ENCODE assay signal across 23 cellular contexts in the genomic region with DNA sequence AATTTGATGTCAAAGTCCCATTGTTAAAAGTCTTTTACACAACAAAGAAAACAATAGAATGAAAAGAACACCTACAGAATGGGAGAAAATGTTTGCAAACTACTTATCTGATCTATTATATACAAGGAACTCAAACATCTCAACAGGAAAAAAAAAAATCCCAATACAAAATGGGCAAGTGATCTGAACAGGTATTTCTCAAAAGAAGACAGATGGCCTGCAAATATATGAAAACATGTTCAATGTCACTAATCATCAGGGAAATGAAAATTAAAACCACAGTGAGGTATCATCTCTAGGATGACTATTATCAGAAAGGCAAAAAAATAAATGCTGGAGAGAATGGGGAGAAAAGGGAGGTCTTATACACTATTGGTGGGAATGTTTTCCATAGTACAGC.
DNase-seq lines count a peak whose midpoint lies in the region; ATAC-seq, FAIRE-seq and TF ChIP-seq lines count a peak whose summit lies in the region.
"Had no signal": no experiment of that assay in that cellular context is flagged by ENCODE, and none has a peak within 500 bp of the region (broad histone marks: within the 10 kb centered on the region; RNA-seq: fewer than 3 reads in every experiment).

No MANE protein-coding gene starts in this region.

- H3K36me3 Mint-ChIP-seq in endothelial cell (ENCODE audit: low read depth, unreplicated experiment), result peaks cover 38% of the 10 kb centered on the region
- H3K36me3 Mint-ChIP-seq in glutamatergic neuron (ENCODE audit: unreplicated experiment), result peaks cover 10% of the 10 kb centered on the region

- POLR2A ChIA-PET in A549 (lab: Yijun Ruan, JAX), result no interaction called here

- no peak overlapping the region for H3K4me3 ChIP-seq in A549
- H3K4me3 ChIP-seq: BLaER1, GM12878 had no signal

- no peak for ATAC-seq in A549

- H3K4me3 Mint-ChIP-seq in endothelial cell (ENCODE audit: unreplicated experiment), result peak overlapping the region; percentile 8
- no peak overlapping the region for H3K4me3 Mint-ChIP-seq in glutamatergic neuron (ENCODE audit: unreplicated experiment)
- H3K4me3 Mint-ChIP-seq: CD4-positive, alpha-beta T cell; CD8-positive, alpha-beta memory T cell had no signal

- TF ChIP-seq EP300 in A549 (IDR thresholded peaks at IDR 0.05), result no peak

- H3K27ac ChIP-seq in A549, result no peak overlapping the region
- H3K27ac ChIP-seq: 22Rv1, BLaER1 had no signal

- FAIRE-seq in A549 (lab: Jason Lieb, UNC) (peak; percentile 65), GM19239 (lab: Jason Lieb, UNC) (peak; percentile 47)
- FAIRE-seq: GM12878, GM12892, GM18507 had no signal

- H3K27me3 Mint-ChIP-seq in endothelial cell (ENCODE audit: unreplicated experiment), result no peaks in the 10 kb centered on the region
- no peaks in the 10 kb centered on the region for H3K27me3 Mint-ChIP-seq in glutamatergic neuron (ENCODE audit: unreplicated experiment)
- H3K27me3 Mint-ChIP-seq: CD4-positive, alpha-beta T cell; CD8-positive, alpha-beta memory T cell had no signal

- H3K4me1 Mint-ChIP-seq in endothelial cell (ENCODE audit: unreplicated experiment), result peaks cover 3% of the 10 kb centered on the region
- peaks cover 6% of the 10 kb centered on the region for H3K4me1 Mint-ChIP-seq in glutamatergic neuron (ENCODE audit: low read depth, unreplicated experiment)

- no peak for TF ChIP-seq POLR2A in A549 (IDR thresholded peaks at IDR 0.05; ENCODE audit: low read length)

- CTCF ChIA-PET in A549 (lab: Yijun Ruan, JAX), result no interaction called here

- H3K9me3 ChIP-seq in A549, result peaks cover 14% of the 10 kb centered on the region; the same call in 1 of the 3 replicates
- H3K9me3 ChIP-seq: BE2C had no signal

- peaks cover 6% of the 10 kb centered on the region for H3K4me1 ChIP-seq in A549
- H3K4me1 ChIP-seq: BE2C had no signal

- no peak for TF ChIP-seq RAD21 in A549 (conservative IDR thresholded peaks at IDR 0.05 in 1 of 2, IDR thresholded peaks at IDR 0.05 in 1 of 2)

- DNase-seq in A549 (ENCODE audit: low read depth in 1 of 2, low spot score in 1 of 2) (no peak), GM19239 (ENCODE audit: insufficient read length, low spot score) (no peak), endothelial cell (ENCODE audit: low spot score) (no peak), medulla oblongata (ENCODE audit: extremely low spot score) (no peak), glutamatergic neuron (no peak)
- DNase-seq: ACHN; BE2C; C1 segment of cervical spinal cord; CD4-positive, alpha-beta T cell; CD8-positive, alpha-beta memory T cell; COR-L47; DMS 273 treated with DMSO at 0.1 percent for 48 hours; DMS153; DMS53; DMS79; DND-41; EL; GDM1 had no signal

- no peaks in the 10 kb centered on the region for H3K9me3 Mint-ChIP-seq in endothelial cell (ENCODE audit: unreplicated experiment)
- H3K9me3 Mint-ChIP-seq in glutamatergic neuron (ENCODE audit: unreplicated experiment), result peaks cover 2% of the 10 kb centered on the region

- H3K27ac Mint-ChIP-seq in endothelial cell (ENCODE audit: unreplicated experiment), result no peak overlapping the region
- no peak overlapping the region for H3K27ac Mint-ChIP-seq in glutamatergic neuron (ENCODE audit: unreplicated experiment)
- H3K27ac Mint-ChIP-seq: CD4-positive, alpha-beta T cell had no signal

- TF ChIP-seq CTCF in A549 (IDR thresholded peaks at IDR 0.05) (no peak), endothelial cell (IDR thresholded peaks at IDR 0.05; ENCODE audit: unreplicated experiment) (no peak), glutamatergic neuron (IDR thresholded peaks at IDR 0.05; ENCODE audit: partially characterized antibody, unreplicated experiment) (no peak)

- H3K4me2 ChIP-seq in A549, result no peak overlapping the region
- H3K4me2 ChIP-seq: BLaER1 had no signal

TF ChIP-seq in A549, 52 proteins besides CTCF, POLR2A, EP300 and RAD21:
- TF ChIP-seq NPAS2 (CRISPR knock-in tag; IDR thresholded peaks at IDR 0.05; ENCODE audit: borderline replicate concordance), result no peak
- no peak for TF ChIP-seq SMC3 (IDR thresholded peaks at IDR 0.05)
- no peak for TF ChIP-seq GATA3 (IDR thresholded peaks at IDR 0.05; ENCODE audit: borderline replicate concordance)
- TF ChIP-seq ZC3H11A (IDR thresholded peaks at IDR 0.05), result no peak
- no peak for TF ChIP-seq FOSB (CRISPR knock-in tag; IDR thresholded peaks at IDR 0.05)
- no peak for TF ChIP-seq POLR2AphosphoS2 (conservative IDR thresholded peaks at IDR 0.05; ENCODE audit: low read length)
- TF ChIP-seq, protein P1, sequence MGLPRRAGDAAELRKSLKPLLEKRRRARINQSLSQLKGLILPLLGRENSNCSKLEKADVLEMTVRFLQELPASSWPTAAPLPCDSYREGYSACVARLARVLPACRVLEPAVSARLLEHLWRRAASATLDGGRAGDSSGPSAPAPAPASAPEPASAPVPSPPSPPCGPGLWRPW (IDR thresholded peaks at IDR 0.05), result no peak
- TF ChIP-seq MYC (IDR thresholded peaks at IDR 0.05; ENCODE audit: borderline replicate concordance, low read length), result no peak
- no peak for TF ChIP-seq HOXA7 (CRISPR knock-in tag; IDR thresholded peaks at IDR 0.05)
- TF ChIP-seq FOSL2 (IDR thresholded peaks at IDR 0.05), result no peak
- no peak for TF ChIP-seq FOSL2 (CRISPR knock-in tag; IDR thresholded peaks at IDR 0.05)
- TF ChIP-seq, protein P2, sequence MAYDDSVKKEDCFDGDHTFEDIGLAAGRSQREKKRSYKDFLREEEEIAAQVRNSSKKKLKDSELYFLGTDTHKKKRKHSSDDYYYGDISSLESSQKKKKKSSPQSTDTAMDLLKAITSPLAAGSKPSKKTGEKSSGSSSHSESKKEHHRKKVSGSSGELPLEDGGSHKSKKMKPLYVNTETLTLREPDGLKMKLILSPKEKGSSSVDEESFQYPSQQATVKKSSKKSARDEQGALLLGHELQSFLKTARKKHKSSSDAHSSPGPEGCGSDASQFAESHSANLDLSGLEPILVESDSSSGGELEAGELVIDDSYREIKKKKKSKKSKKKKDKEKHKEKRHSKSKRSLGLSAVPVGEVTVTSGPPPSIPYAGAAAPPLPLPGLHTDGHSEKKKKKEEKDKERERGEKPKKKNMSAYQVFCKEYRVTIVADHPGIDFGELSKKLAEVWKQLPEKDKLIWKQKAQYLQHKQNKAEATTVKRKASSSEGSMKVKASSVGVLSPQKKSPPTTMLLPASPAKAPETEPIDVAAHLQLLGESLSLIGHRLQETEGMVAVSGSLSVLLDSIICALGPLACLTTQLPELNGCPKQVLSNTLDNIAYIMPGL (CRISPR knock-in tag; IDR thresholded peaks at IDR 0.05; ENCODE audit: borderline replicate concordance), result no peak
- no peak for TF ChIP-seq ZNF302 (CRISPR knock-in tag; IDR thresholded peaks at IDR 0.05)
- TF ChIP-seq, protein P3, sequence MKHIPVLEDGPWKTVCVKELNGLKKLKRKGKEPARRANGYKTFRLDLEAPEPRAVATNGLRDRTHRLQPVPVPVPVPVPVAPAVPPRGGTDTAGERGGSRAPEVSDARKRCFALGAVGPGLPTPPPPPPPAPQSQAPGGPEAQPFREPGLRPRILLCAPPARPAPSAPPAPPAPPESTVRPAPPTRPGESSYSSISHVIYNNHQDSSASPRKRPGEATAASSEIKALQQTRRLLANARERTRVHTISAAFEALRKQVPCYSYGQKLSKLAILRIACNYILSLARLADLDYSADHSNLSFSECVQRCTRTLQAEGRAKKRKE (CRISPR knock-in tag; IDR thresholded peaks at IDR 0.05; ENCODE audit: low read depth), result no peak
- no peak for TF ChIP-seq ESRRA (IDR thresholded peaks at IDR 0.05; ENCODE audit: borderline replicate concordance, low read length)
- TF ChIP-seq CEBPB (IDR thresholded peaks at IDR 0.05), result no peak
- no peak for TF ChIP-seq JUN (IDR thresholded peaks at IDR 0.05)
- no peak for TF ChIP-seq ZSCAN20 (CRISPR knock-in tag; IDR thresholded peaks at IDR 0.05)
